Comparison of ENCODE assay signal across 9 cellular contexts in genomic region chr12:96192926-96193573, GRCh38. TPM values are rescaled to one million over a fixed set of nuclear protein-coding genes. Genes with fewer than 3 reads are reported as not detected.
DNase-seq lines count a peak whose midpoint lies in the region; ATAC-seq and TF ChIP-seq lines count a peak whose summit lies in the region.
"Had no signal": no experiment of that assay in that cellular context is flagged by ENCODE, and none has a peak within 500 bp of the region (broad histone marks: within the 10 kb centered on the region; RNA-seq: fewer than 3 reads in every experiment).

No MANE protein-coding gene starts in this region.

- TF ChIP-seq CTCF in natural killer cell (IDR thresholded peaks at IDR 0.05) (no peak), vagina (IDR thresholded peaks at IDR 0.05) (no peak)

- no peaks in the 10 kb centered on the region for H3K9me3 Mint-ChIP-seq in stimulated activated naive CD8-positive, alpha-beta T cell treated with anti-CD3 and anti-CD28 coated beads, Interleukin-15, Interleukin-2, amounts not matched to agents 100 ng/mL and 50 ng/mL, for 24 hours
- no peaks in the 10 kb centered on the region for H3K9me3 Mint-ChIP-seq in activated naive CD8-positive, alpha-beta T cell treated with anti-CD3 and anti-CD28 coated beads, Interleukin-2, amount 50 U/mL, for 24 hours
- no peaks in the 10 kb centered on the region for H3K9me3 Mint-ChIP-seq in natural killer cell

- H3K4me1 ChIP-seq in vagina: peaks cover 35% of the 10 kb centered on the region

- no peak overlapping the region for H3K4me3 ChIP-seq in vagina

- H3K27ac Mint-ChIP-seq in stimulated activated naive CD8-positive, alpha-beta T cell treated with anti-CD3 and anti-CD28 coated beads, Interleukin-15, Interleukin-2, amounts not matched to agents 100 ng/mL and 50 ng/mL, for 24 hours: peak overlapping the region; percentile 90
- H3K27ac Mint-ChIP-seq in activated naive CD8-positive, alpha-beta T cell treated with anti-CD3 and anti-CD28 coated beads, Interleukin-2, amount 50 U/mL, for 24 hours: peak overlapping the region; percentile 84
- peak overlapping the region; percentile 62 to 97 for H3K27ac Mint-ChIP-seq in natural killer cell

- peak overlapping the region; percentile 93 for H3K27ac ChIP-seq in vagina

- H3K4me1 Mint-ChIP-seq in stimulated activated naive CD8-positive, alpha-beta T cell treated with anti-CD3 and anti-CD28 coated beads, Interleukin-15, Interleukin-2, amounts not matched to agents 100 ng/mL and 50 ng/mL, for 24 hours (ENCODE audit: low read depth): peaks cover 65% of the 10 kb centered on the region
- H3K4me1 Mint-ChIP-seq in activated naive CD8-positive, alpha-beta T cell treated with anti-CD3 and anti-CD28 coated beads, Interleukin-2, amount 50 U/mL, for 24 hours: peaks cover 66% of the 10 kb centered on the region
- peaks cover 16 to 29% of the 10 kb centered on the region in 2 donors for H3K4me1 Mint-ChIP-seq in natural killer cell

- peak overlapping the region; percentile 80 for H3K4me3 Mint-ChIP-seq in stimulated activated naive CD8-positive, alpha-beta T cell treated with anti-CD3 and anti-CD28 coated beads, Interleukin-15, Interleukin-2, amounts not matched to agents 100 ng/mL and 50 ng/mL, for 24 hours
- H3K4me3 Mint-ChIP-seq in activated naive CD8-positive, alpha-beta T cell treated with anti-CD3 and anti-CD28 coated beads, Interleukin-2, amount 50 U/mL, for 24 hours: peak overlapping the region; percentile 79
- H3K4me3 Mint-ChIP-seq in natural killer cell: peak overlapping the region; percentile 81

- ATAC-seq in stimulated activated naive CD8-positive, alpha-beta T cell treated with anti-CD3 and anti-CD28 coated beads, Interleukin-15, Interleukin-2, amounts not matched to agents 100 U/mL and 50 U/mL, for 24 hours: no peak
- no peak for ATAC-seq in activated naive CD8-positive, alpha-beta T cell treated with anti-CD3 and anti-CD28 coated beads, Interleukin-2, amount 50 U/mL, for 24 hours
- ATAC-seq in natural killer cell (no peak), GM21447 (IDR thresholded peaks at IDR 0.05; ENCODE audit: unreplicated experiment) (no peak)

- TF ChIP-seq POLR2A in vagina (IDR thresholded peaks at IDR 0.05): no peak

- no peaks in the 10 kb centered on the region for H3K36me3 Mint-ChIP-seq in stimulated activated naive CD8-positive, alpha-beta T cell treated with anti-CD3 and anti-CD28 coated beads, Interleukin-15, Interleukin-2, amounts not matched to agents 100 ng/mL and 50 ng/mL, for 24 hours (ENCODE audit: low read depth)
- peaks cover 3% of the 10 kb centered on the region for H3K36me3 Mint-ChIP-seq in activated naive CD8-positive, alpha-beta T cell treated with anti-CD3 and anti-CD28 coated beads, Interleukin-2, amount 50 U/mL, for 24 hours (ENCODE audit: low read depth)
- no peaks in the 10 kb centered on the region for H3K36me3 Mint-ChIP-seq in natural killer cell

- intact Hi-C loops in natural killer cell (cut with micrococcal nuclease) (no loop called here), vagina (cut with DNase I) (no loop called here)

- no peaks in the 10 kb centered on the region for H3K27me3 Mint-ChIP-seq in stimulated activated naive CD8-positive, alpha-beta T cell treated with anti-CD3 and anti-CD28 coated beads, Interleukin-15, Interleukin-2, amounts not matched to agents 100 ng/mL and 50 ng/mL, for 24 hours
- H3K27me3 Mint-ChIP-seq in activated naive CD8-positive, alpha-beta T cell treated with anti-CD3 and anti-CD28 coated beads, Interleukin-2, amount 50 U/mL, for 24 hours: no peaks in the 10 kb centered on the region
- peaks cover 0 to 2% of the 10 kb centered on the region in 2 donors for H3K27me3 Mint-ChIP-seq in natural killer cell (ENCODE audit: low read depth in 2 of 2)

- no peak for DNase-seq in stimulated activated naive CD8-positive, alpha-beta T cell treated with anti-CD3 and anti-CD28 coated beads, Interleukin-15, Interleukin-2, amounts not matched to agents 100 U/mL and 50 U/mL, for 24 hours
- DNase-seq in activated naive CD8-positive, alpha-beta T cell treated with anti-CD3 and anti-CD28 coated beads, Interleukin-2, amount 50 U/mL, for 24 hours: no peak
- DNase-seq in natural killer cell: no peak
- no peak for DNase-seq in vagina (ENCODE audit: extremely low spot score in 2 of 2)
- no peak for DNase-seq in NCI-H146 (lab: John Stamatoyannopoulos, UW)
- no peak for DNase-seq in T1000 (lab: John Stamatoyannopoulos, UW)
- DNase-seq: testis had no signal

- H3K27me3 ChIP-seq in vagina: no peaks in the 10 kb centered on the region
- H3K27me3 ChIP-seq: testis had no signal

- no peaks in the 10 kb centered on the region for H3K36me3 ChIP-seq in vagina

- no peaks in the 10 kb centered on the region for H3K9me3 ChIP-seq in vagina
- H3K9me3 ChIP-seq: testis had no signal

RNA-seq across cellular contexts. Expression of gene ELK3, which starts 1.1 kb away (rescaled TPM):
- total RNA-seq in natural killer cell: 10 to 100 TPM; 17.8 to 28.8 (median 20.9) TPM
- total RNA-seq in vagina: 39.5 TPM
